In genomic region chrX:24369816-24370215, GRCh38 we compare ENCODE assay signal across 19 cellular contexts. TPM values are rescaled to one million over a fixed set of nuclear protein-coding genes. Genes with fewer than 3 reads are reported as not detected.
DNase-seq lines count a peak whose midpoint lies in the region; ATAC-seq and TF ChIP-seq lines count a peak whose summit lies in the region.
"Had no signal": no experiment of that assay in that cellular context is flagged by ENCODE, and none has a peak within 500 bp of the region (broad histone marks: within the 10 kb centered on the region; RNA-seq: fewer than 3 reads in every experiment).

No MANE protein-coding gene starts in this region.

- peaks cover 9% of the 10 kb centered on the region for H3K4me1 ChIP-seq in H9 (ENCODE audit: insufficient read depth, low read length)
- H3K4me1 ChIP-seq in iPS-15b (ENCODE audit: control insufficient read depth, insufficient read depth, low read length) = peaks cover 23% of the 10 kb centered on the region
- peaks cover 0 to 10% (median 0%) of the 10 kb centered on the region in 6 donors for H3K4me1 ChIP-seq in spleen

- DNase-seq in NCI-H82 (lab: John Stamatoyannopoulos, UW) = peak; percentile 25
- no peak for DNase-seq in NCI-H82 treated with DMSO at 0.1 percent for 48 hours (lab: John Stamatoyannopoulos, UW; ENCODE audit: unreplicated experiment)
- peak; percentile 76 for DNase-seq in H9
- no peak for DNase-seq in activated T-helper 1 cell treated with anti-CD3 and anti-CD28 coated beads, Interleukin-12 subunit alpha, Interleukin-12 subunit beta, Interleukin-2, Interleukin-4 antibody, amounts not matched to agents 30 ng/mL and 10 ng/mL and 1 ng/mL, durations not matched to agents 14 hours and 24 hours and 36 hours (ENCODE audit: low spot score)
- no peak for DNase-seq in spleen
- no peak for DNase-seq in NK-92 (lab: John Stamatoyannopoulos, UW; ENCODE audit: unreplicated experiment)
- DNase-seq in left lobe of liver (ENCODE audit: low spot score) = no peak
- DNase-seq: CD8-positive, alpha-beta T cell; COR-L47; DMS153; DMS79 treated with DMSO at 0.1 percent for 48 hours; EL had no signal

- H3K9me3 ChIP-seq in H9 (ENCODE audit: control insufficient read depth, low read depth, low read length) = no peaks in the 10 kb centered on the region
- H3K9me3 ChIP-seq in iPS-15b (ENCODE audit: control insufficient read depth, insufficient read depth, low read length) = no peaks in the 10 kb centered on the region
- no peaks in the 10 kb centered on the region for H3K9me3 ChIP-seq in spleen

- ATAC-seq in left lobe of liver = no peak
- ATAC-seq: CD8-positive, alpha-beta T cell had no signal

- no peak overlapping the region for H4K91ac ChIP-seq in H9 (ENCODE audit: insufficient read length, low read depth, low read length)

- no peak overlapping the region for H2BK120ac ChIP-seq in H9 (ENCODE audit: low read depth, low read length, poor library complexity, severe bottlenecking)

- H2BK15ac ChIP-seq in H9 (ENCODE audit: low read depth, low read length) = no peak overlapping the region

- H3K4ac ChIP-seq in H9 (ENCODE audit: low read depth, low read length) = no peak overlapping the region

- H3K27ac ChIP-seq in H9 (ENCODE audit: insufficient read length, low read depth, low read length) (peak overlapping the region; percentile 84), spleen (no peak overlapping the region)
- H3K27ac ChIP-seq: 22Rv1 had no signal

- H4K8ac ChIP-seq in H9 (replicated peaks; ENCODE audit: insufficient read length, low read depth, low read length) = no peak overlapping the region

- H3K23ac ChIP-seq in H9 (ENCODE audit: insufficient read length, low read depth, low read length) = no peak overlapping the region

- H3K18ac ChIP-seq in H9 (ENCODE audit: insufficient read length, low read depth, low read length) = no peak overlapping the region

- peak overlapping the region; percentile 70 for H3K4me2 ChIP-seq in H9 (ENCODE audit: insufficient read depth, insufficient read length, low read length)

- peaks cover 29% of the 10 kb centered on the region for H3K27me3 Mint-ChIP-seq in H9 (ENCODE audit: low read depth)
- no peaks in the 10 kb centered on the region for H3K27me3 Mint-ChIP-seq in activated T-helper 1 cell treated with anti-CD3 and anti-CD28 coated beads, Interleukin-12 subunit alpha, Interleukin-12 subunit beta, Interleukin-2, Interleukin-4 antibody, amounts not matched to agents 30 ng/mL and 10 ng/mL and 1 ng/mL, durations not matched to agents 14 hours and 24 hours and 36 hours (ENCODE audit: insufficient read depth)

- no peak overlapping the region for H3K56ac ChIP-seq in H9 (ENCODE audit: insufficient read length, low read depth, low read length)

- intact Hi-C loops in activated T-helper 1 cell treated with anti-CD3 and anti-CD28 coated beads, Interleukin-12 subunit alpha, Interleukin-12 subunit beta, Interleukin-2, Interleukin-4 antibody, amounts not matched to agents 30 ng/mL and 10 ng/mL and 1 ng/mL, durations not matched to agents 14 hours and 24 hours and 36 hours (cut with micrococcal nuclease) = loop anchor here (2.0 to 5.0 kb wide), 3 partner anchors 25 to 112 kb away; no protein-coding TSS in a partner anchor
- intact Hi-C loops in spleen (cut with DNase I; ENCODE audit: low total_unique reads) = no loop called here

- H3K23me2 ChIP-seq in H9 (ENCODE audit: insufficient read length, low read depth, low read length, poor library complexity, severe bottlenecking) = peaks cover 14% of the 10 kb centered on the region

- peaks cover 0 to 4% of the 10 kb centered on the region in 2 experiments; a peak in 4 of 5 replicates for H3K9me3 Mint-ChIP-seq in H9
- H3K9me3 Mint-ChIP-seq in activated T-helper 1 cell treated with anti-CD3 and anti-CD28 coated beads, Interleukin-12 subunit alpha, Interleukin-12 subunit beta, Interleukin-2, Interleukin-4 antibody, amounts not matched to agents 30 ng/mL and 10 ng/mL and 1 ng/mL, durations not matched to agents 14 hours and 24 hours and 36 hours = no peaks in the 10 kb centered on the region
- H3K9me3 Mint-ChIP-seq: CD8-positive, alpha-beta T cell had no signal

- WGBS in H9 (ENCODE audit: extremely low coverage, insufficient read length, low lambda C conversion rate) = no CpG with 5 or more reads among the region's 1 CpG
- 32 to 75% (median 68%) methylated on average over 1 of the region's 1 CpG for WGBS in spleen, 5 donors

- H3K4me3 Mint-ChIP-seq in H9 = no peak overlapping the region
- H3K4me3 Mint-ChIP-seq in activated T-helper 1 cell treated with anti-CD3 and anti-CD28 coated beads, Interleukin-12 subunit alpha, Interleukin-12 subunit beta, Interleukin-2, Interleukin-4 antibody, amounts not matched to agents 30 ng/mL and 10 ng/mL and 1 ng/mL, durations not matched to agents 14 hours and 24 hours and 36 hours = no peak overlapping the region
- H3K4me3 Mint-ChIP-seq: CD8-positive, alpha-beta T cell had no signal

- H4K5ac ChIP-seq in H9 (ENCODE audit: insufficient read length, low read depth, low read length) = no peak overlapping the region

- H2BK20ac ChIP-seq in H9 (ENCODE audit: low read depth, low read length, poor library complexity, severe bottlenecking) = no peak overlapping the region

- no peak overlapping the region for H3K14ac ChIP-seq in H9 (ENCODE audit: insufficient read depth, low read length)

- no peak overlapping the region for H2BK5ac ChIP-seq in H9 (ENCODE audit: insufficient read length, low read length)

- peaks cover 62 to 65% of the 10 kb centered on the region in 2 experiments for H3K4me1 Mint-ChIP-seq in H9
- peaks cover 46% of the 10 kb centered on the region for H3K4me1 Mint-ChIP-seq in activated T-helper 1 cell treated with anti-CD3 and anti-CD28 coated beads, Interleukin-12 subunit alpha, Interleukin-12 subunit beta, Interleukin-2, Interleukin-4 antibody, amounts not matched to agents 30 ng/mL and 10 ng/mL and 1 ng/mL, durations not matched to agents 14 hours and 24 hours and 36 hours (ENCODE audit: low read depth)

- no peak overlapping the region for H2BK12ac ChIP-seq in H9 (ENCODE audit: insufficient read length, low read depth, low read length)

- H3K27ac Mint-ChIP-seq in H9 = peak overlapping the region; percentile 47 to 98 (median 92)
- peak overlapping the region; percentile 86 for H3K27ac Mint-ChIP-seq in activated T-helper 1 cell treated with anti-CD3 and anti-CD28 coated beads, Interleukin-12 subunit alpha, Interleukin-12 subunit beta, Interleukin-2, Interleukin-4 antibody, amounts not matched to agents 30 ng/mL and 10 ng/mL and 1 ng/mL, durations not matched to agents 14 hours and 24 hours and 36 hours
- H3K27ac Mint-ChIP-seq: CD8-positive, alpha-beta T cell had no signal

- H3K79me2 ChIP-seq in H9 (ENCODE audit: insufficient read depth, low read length) = no peaks in the 10 kb centered on the region

- no peaks in the 10 kb centered on the region; the same call in 1 of the 2 replicates for H3K27me3 ChIP-seq in H9 (ENCODE audit: insufficient read depth, low read length)
- H3K27me3 ChIP-seq in iPS-15b (ENCODE audit: control insufficient read depth, insufficient read depth, low read length) = peaks cover 3% of the 10 kb centered on the region
- H3K27me3 ChIP-seq in spleen (replicated peaks in 1 of 7) = peaks cover 0 to 19% (median 0%) of the 10 kb centered on the region in 7 donors

- H3K36me3 ChIP-seq in iPS-15b (ENCODE audit: control insufficient read depth, insufficient read depth, low read length) = no peaks in the 10 kb centered on the region
- H3K36me3 ChIP-seq in spleen = no peaks in the 10 kb centered on the region

- H3K9ac ChIP-seq in H9 (ENCODE audit: extremely low read depth, insufficient read length, low read length) (no peak overlapping the region), iPS-15b (ENCODE audit: low read depth, low read length) (no peak overlapping the region)

- peak overlapping the region; percentile 24 for H3K4me3 ChIP-seq in iPS-15b (ENCODE audit: low read depth, low read length)
- no peak overlapping the region for H3K4me3 ChIP-seq in spleen

- H3T11ph ChIP-seq in H9 (ENCODE audit: low read length) = no peak overlapping the region

- no peaks in the 10 kb centered on the region for H3K79me1 ChIP-seq in H9 (ENCODE audit: insufficient read depth, low read depth, low read length, poor library complexity, severe bottlenecking)

- H4K20me1 ChIP-seq in H9 (ENCODE audit: control insufficient read depth, insufficient read depth, insufficient read length) = no peaks in the 10 kb centered on the region

- no peak overlapping the region for H2AK5ac ChIP-seq in H9 (ENCODE audit: insufficient read length, low read length)

- TF ChIP-seq CTCF in H9 (conservative IDR thresholded peaks at IDR 0.05) (no peak), spleen (IDR thresholded peaks at IDR 0.05 in 8 of 11, conservative IDR thresholded peaks at IDR 0.05 in 3 of 11) (no peak)

- H3K36me3 Mint-ChIP-seq in H9 (ENCODE audit: insufficient read depth in 1 of 3, low read depth in 3 of 3) = peaks cover 0 to 6% (median 0%) of the 10 kb centered on the region in 3 experiments; a peak in 3 of 7 replicates
- no peaks in the 10 kb centered on the region for H3K36me3 Mint-ChIP-seq in activated T-helper 1 cell treated with anti-CD3 and anti-CD28 coated beads, Interleukin-12 subunit alpha, Interleukin-12 subunit beta, Interleukin-2, Interleukin-4 antibody, amounts not matched to agents 30 ng/mL and 10 ng/mL and 1 ng/mL, durations not matched to agents 14 hours and 24 hours and 36 hours (ENCODE audit: low read depth)
- H3K36me3 Mint-ChIP-seq: CD14-positive monocyte; CD8-positive, alpha-beta T cell had no signal

- TF ChIP-seq POLR2A in spleen (IDR thresholded peaks at IDR 0.05) = no peak

- no peak overlapping the region for H2AFZ ChIP-seq in H9 (ENCODE audit: low read length)

RNA-seq across cellular contexts. Expression of gene SUPT20HL1, which starts 9.4 kb away (rescaled TPM):
- total RNA-seq in H9 (2021) (not detected in 2 replicates), spleen (not detected), left lobe of liver (not detected)
- 0.07 TPM in 1 of 2 replicates, not detected in the other for total RNA-seq in activated T-helper 1 cell treated with anti-CD3 and anti-CD28 coated beads, Interleukin-12 subunit alpha, Interleukin-12 subunit beta, Interleukin-2, Interleukin-4 antibody, amounts not matched to agents 30 ng/mL and 10 ng/mL and 1 ng/mL, durations not matched to agents 14 hours and 24 hours and 36 hours
- polyA plus RNA-seq in spleen = not detected
- total RNA-seq: A673; CD8-positive, alpha-beta T cell; H4; HT-29 had no signal
- polyA plus RNA-seq: BJ, CD14-positive monocyte had no signal

RNA-seq across cellular contexts. Expression of gene SUPT20HL2, which starts 55.9 kb away (rescaled TPM):
- not detected in 2 replicates for total RNA-seq in H9 (2021)
- not detected in 2 replicates for total RNA-seq in activated T-helper 1 cell treated with anti-CD3 and anti-CD28 coated beads, Interleukin-12 subunit alpha, Interleukin-12 subunit beta, Interleukin-2, Interleukin-4 antibody, amounts not matched to agents 30 ng/mL and 10 ng/mL and 1 ng/mL, durations not matched to agents 14 hours and 24 hours and 36 hours
- not detected for total RNA-seq in spleen
- polyA plus RNA-seq in spleen = not detected
- not detected for total RNA-seq in left lobe of liver
- total RNA-seq: A673; CD8-positive, alpha-beta T cell; H4; HT-29 had no signal
- polyA plus RNA-seq: BJ, CD14-positive monocyte had no signal

Comparison
In these comparisons a context has a peak if more than half of its experiments do, and no peak if none do; other contexts are left out.
1. DNase-seq: peak in NCI-H82 (single experiment) and H9 (single experiment); none in NCI-H82 treated with DMSO at 0.1 percent for 48 hours (single experiment), activated T-helper 1 cell treated with anti-CD3 and anti-CD28 coated beads, Interleukin-12 subunit alpha, Interleukin-12 subunit beta, Interleukin-2, Interleukin-4 antibody, amounts not matched to agents 30 ng/mL and 10 ng/mL and 1 ng/mL, durations not matched to agents 14 hours and 24 hours and 36 hours (single experiment), spleen (single experiment), NK-92 (single experiment) and left lobe of liver (single experiment).